ENCODE assay signal across 23 cellular contexts in the genomic region with DNA sequence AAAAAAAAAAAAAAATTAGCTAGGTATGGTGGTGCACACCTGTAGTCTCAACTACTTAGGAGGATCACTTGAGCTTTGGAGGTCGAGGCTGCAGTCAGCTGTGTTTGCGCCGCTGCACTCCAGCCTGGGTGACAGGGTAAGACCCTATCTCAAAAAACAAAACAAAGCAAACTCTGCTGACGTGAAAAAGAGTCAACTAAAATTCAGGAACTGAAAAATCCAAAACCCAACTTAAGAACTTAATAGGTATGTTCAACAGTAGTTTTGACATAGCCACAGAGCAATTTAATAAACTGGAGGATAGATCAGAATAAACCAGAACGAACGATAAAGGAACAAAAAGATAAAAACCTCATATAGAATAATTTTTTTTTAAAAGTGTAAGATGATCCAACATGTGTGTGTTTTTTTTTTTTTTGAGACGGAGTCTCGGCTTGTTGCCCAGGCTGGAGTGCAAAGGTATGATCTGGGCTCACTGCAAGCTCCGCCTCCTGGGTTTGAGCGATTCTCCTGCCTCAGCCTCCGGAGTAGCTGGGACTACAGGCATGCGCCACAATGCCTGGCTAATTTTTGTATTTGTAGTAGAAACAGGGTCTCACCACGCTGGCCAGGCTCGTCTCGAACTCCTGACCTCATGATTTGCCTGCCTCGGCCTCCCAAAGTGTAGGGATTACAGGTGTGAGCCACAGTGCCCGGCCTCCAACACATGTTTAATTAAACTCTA.
"Had no signal": no experiment of that assay in that cellular context is flagged by ENCODE, and none has a peak within 500 bp of the region (broad histone marks: within the 10 kb centered on the region; RNA-seq: fewer than 3 reads in every experiment).

No MANE protein-coding gene starts in this region.

- ATAC-seq: activated naive CD4-positive, alpha-beta T cell treated with anti-CD3 and anti-CD28 coated beads, Interleukin-2, amount 50 U/mL, for 72 hours; gastrocnemius medialis; natural killer cell; sciatic nerve had no signal

- H3K27me3 ChIP-seq: colonic mucosa, dorsolateral prefrontal cortex, esophagus squamous epithelium, gastrocnemius medialis, neutrophil, upper lobe of left lung had no signal

- H3K36me3 ChIP-seq: colonic mucosa, gastrocnemius medialis, thoracic aorta had no signal

- H3K4me1 ChIP-seq: colonic mucosa had no signal

- H3K9me3 ChIP-seq: colonic mucosa, esophagus squamous epithelium, gastrocnemius medialis, left ventricle myocardium inferior, neutrophil, thoracic aorta, upper lobe of left lung had no signal

- H3K4me3 ChIP-seq: colonic mucosa, dorsolateral prefrontal cortex, esophagus squamous epithelium, gastrocnemius medialis, left ventricle myocardium inferior, smooth muscle cell, thoracic aorta, upper lobe of left lung had no signal

- H3K36me3 Mint-ChIP-seq: natural killer cell had no signal

- DNase-seq: activated CD4-positive, alpha-beta T cell treated with anti-CD3 and anti-CD28 coated beads, Interleukin-2, amount 50 U/mL, for 4 hours; aorta; colonic mucosa; dorsolateral prefrontal cortex; endodermal cell; esophagus squamous epithelium; gastrocnemius medialis; hypothalamus; left ventricle myocardium inferior; mammary epithelial cell; midbrain; natural killer cell; stimulated activated CD4-positive, alpha-beta T cell treated with anti-CD3 and anti-CD28 coated beads, Interleukin-15, amount 100 ng/mL, for 24 hours; stimulated activated naive CD4-positive, alpha-beta T cell; T-helper 1 cell; T-helper 9 cell; upper lobe of left lung had no signal

- H3K27ac ChIP-seq: colonic mucosa, dorsolateral prefrontal cortex, esophagus squamous epithelium, gastrocnemius medialis, left ventricle myocardium inferior, neutrophil, parathyroid adenoma, thoracic aorta, upper lobe of left lung had no signal

- H3K4me3 Mint-ChIP-seq: endodermal cell had no signal

- H3K27ac Mint-ChIP-seq: endodermal cell had no signal

- H3K9me3 Mint-ChIP-seq: activated naive CD4-positive, alpha-beta T cell treated with anti-CD3 and anti-CD28 coated beads, Interleukin-2, amount 50 U/mL, for 72 hours; endodermal cell; natural killer cell had no signal
